Comparison of ENCODE assay signal across 8 cellular contexts in the genomic region with DNA sequence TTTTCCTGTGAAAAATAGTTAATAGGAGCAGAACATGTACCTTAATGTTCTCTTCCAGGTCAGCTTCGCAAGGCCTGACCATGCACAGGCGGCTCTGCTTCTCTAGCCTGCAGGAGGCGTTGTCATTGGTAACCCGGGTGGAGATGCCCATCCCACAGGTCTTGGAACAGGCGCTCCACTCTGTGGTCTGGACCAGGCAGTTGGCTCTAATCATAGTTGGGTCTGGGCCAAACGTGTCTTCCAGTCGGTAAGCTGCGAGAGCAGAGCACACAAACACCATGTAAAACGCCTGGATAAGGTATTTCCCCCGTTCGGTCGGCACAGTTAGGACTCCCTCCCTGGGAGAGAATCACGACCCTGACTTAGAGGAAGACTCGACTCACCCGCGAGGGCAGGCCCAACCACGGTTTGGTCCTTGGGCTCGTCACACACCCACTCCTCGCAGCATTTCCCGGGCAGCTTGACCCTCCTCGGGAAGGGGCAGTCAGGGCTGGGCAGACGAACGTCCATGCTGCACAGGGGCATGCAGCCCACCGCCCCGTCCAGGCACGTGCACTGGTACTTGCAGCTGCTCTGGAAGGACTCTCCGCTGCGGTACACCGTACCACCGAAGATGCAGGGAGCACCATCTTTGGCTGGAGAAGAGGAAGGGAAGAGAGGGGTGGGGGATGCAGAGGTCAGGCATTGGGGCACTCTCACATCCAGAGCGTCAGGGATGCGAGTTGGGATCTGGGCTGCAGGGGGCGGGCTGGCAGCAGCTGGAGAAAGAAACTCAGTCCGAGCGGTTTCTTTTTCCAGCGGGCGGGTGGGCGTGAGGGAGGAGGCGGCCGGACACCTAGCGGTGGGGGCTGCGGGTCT. TPM values are rescaled to one million over a fixed set of nuclear protein-coding genes. Genes with fewer than 3 reads are reported as not detected.
DNase-seq lines count a peak whose midpoint lies in the region; ATAC-seq and TF ChIP-seq lines count a peak whose summit lies in the region.

No MANE protein-coding gene starts in this region.

- TF ChIP-seq POLR2A in testis (IDR thresholded peaks at IDR 0.05): no peak

- peak; percentile 54 for TF ChIP-seq CTCF in epithelial cell of proximal tubule (conservative IDR thresholded peaks at IDR 0.05; ENCODE audit: low read depth, low read length)
- peak; percentile 45 to 49 (median 47) for TF ChIP-seq CTCF in testis (IDR thresholded peaks at IDR 0.05)

- no peaks in the 10 kb centered on the region for H3K27me3 ChIP-seq in testis

- DNase-seq in activated CD8-positive, alpha-beta memory T cell treated with anti-CD3 and anti-CD28 coated beads for 24 hours: peak; percentile 58
- DNase-seq in activated CD8-positive, alpha-beta memory T cell treated with anti-CD3 and anti-CD28 coated beads, Interleukin-2, amount 50 U/mL, for 4 hours: no peak
- DNase-seq in M059J (ENCODE audit: low read depth): peak; percentile 97
- peak; percentile 24 for DNase-seq in UCSD-AML1 (lab: John Stamatoyannopoulos, UW; ENCODE audit: unreplicated experiment)
- DNase-seq in epithelial cell of proximal tubule (ENCODE audit: low read depth): no peak
- peak; percentile 88 for DNase-seq in testis

- no peaks in the 10 kb centered on the region for H3K9me3 ChIP-seq in mesodermal cell (ENCODE audit: control insufficient read depth, low read length)
- no peaks in the 10 kb centered on the region for H3K9me3 ChIP-seq in testis

- H3K27ac ChIP-seq in mesodermal cell (ENCODE audit: low read depth, low read length, severe bottlenecking): peak overlapping the region; percentile 94
- peak overlapping the region; percentile 75 to 91 for H3K27ac ChIP-seq in testis

- peaks cover 32% of the 10 kb centered on the region for H3K4me1 ChIP-seq in mesodermal cell (ENCODE audit: control insufficient read depth, insufficient read depth, low read length, poor library complexity, severe bottlenecking)
- no peaks in the 10 kb centered on the region for H3K4me1 ChIP-seq in testis

- H3K4me3 ChIP-seq in epithelial cell of proximal tubule (ENCODE audit: low read depth, low read length) (peak overlapping the region; percentile 54), mesodermal cell (ENCODE audit: extremely low read depth, insufficient read depth, low read length, poor library complexity, severe bottlenecking) (peak overlapping the region; percentile 73), testis (peak overlapping the region; percentile 73 to 81)

- ATAC-seq in GM21619 (IDR thresholded peaks at IDR 0.05; ENCODE audit: unreplicated experiment): no peak

- H3K36me3 ChIP-seq in mesodermal cell (ENCODE audit: control insufficient read depth, insufficient read depth, low read length) (peaks cover 23% of the 10 kb centered on the region), testis (ENCODE audit: low read depth, missing control alignments) (no peaks in the 10 kb centered on the region)

- 4% methylated on average over 34 to 39 of the region's 42 CpGs for WGBS in mesodermal cell (ENCODE audit: insufficient coverage in 2 of 2), 2 experiments
- 3 to 5% methylated on average over 15 to 42 of the region's 42 CpGs for WGBS in testis, 2 donors

- intact Hi-C loops in testis (cut with DNase I; ENCODE audit: low total_unique reads): no loop called here

RNA-seq across cellular contexts. Expression of a gene that starts 1.0 kb away (rescaled TPM):
- total RNA-seq in M059J (2014; rRNA removed; shearing (Covaris generic)): 44.5 and 76.7 TPM in 2 replicates
- total RNA-seq in epithelial cell of proximal tubule (36.0 and 40.1 TPM in 2 replicates), testis (10 to 100 TPM; 39.1 to 50.2 TPM)
- polyA plus RNA-seq in mesodermal cell (2013, experiment 1 of 2): 241 TPM
- 195 TPM for polyA plus RNA-seq in mesodermal cell (2013, experiment 2 of 2)
- 50.4 TPM for polyA plus RNA-seq in testis (ENCODE audit: insufficient read depth, low read depth, low replicate concordance)

Comparison
In these comparisons a context has a peak if more than half of its experiments do, and no peak if none do; other contexts are left out.
1. DNase-seq: peak in activated CD8-positive, alpha-beta memory T cell treated with anti-CD3 and anti-CD28 coated beads for 24 hours (single experiment), M059J (single experiment), UCSD-AML1 (single experiment) and testis (single experiment); none in activated CD8-positive, alpha-beta memory T cell treated with anti-CD3 and anti-CD28 coated beads, Interleukin-2, amount 50 U/mL, for 4 hours (single experiment) and epithelial cell of proximal tubule (single experiment).
2. Peak in every context shown above with its lines, with median percentiles within 50 percentile points of each other: H3K4me3 ChIP-seq.